In genomic region chr19:15629003-15629880, GRCh38 we compare ENCODE assay signal across 8 cellular contexts. TPM values are rescaled to one million over a fixed set of nuclear protein-coding genes. Genes with fewer than 3 reads are reported as not detected.
DNase-seq lines count a peak whose midpoint lies in the region; ATAC-seq and TF ChIP-seq lines count a peak whose summit lies in the region.

No MANE protein-coding gene starts in this region.

- TF ChIP-seq CTCF in GM20000 (IDR thresholded peaks at IDR 0.05; ENCODE audit: extremely low read depth, missing control alignments), result peak; percentile 77

- CTCF ChIA-PET in activated CD4-positive, alpha-beta memory T cell treated with anti-CD3 and anti-CD28 coated beads, Interleukin-2, amount 10 ng/mL, durations not matched to agents 7 days and 5 days (lab: Charles Lee), result interaction anchor here (0.7 to 1.2 kb wide), 11 partner anchors 11 to 765 kb away, joined by 3 to 6 read pairs (median 3); partner anchors contain the start of gene FAM32A

- no peak overlapping the region for H3K27ac Mint-ChIP-seq in activated CD4-positive, alpha-beta memory T cell treated with anti-CD3 and anti-CD28 coated beads, Interleukin-2, amount 10 ng/mL, durations not matched to agents 7 days and 5 days

- no peak for ATAC-seq in HG02642 (IDR thresholded peaks at IDR 0.05; ENCODE audit: poor library complexity, unreplicated experiment)

- H3K36me3 Mint-ChIP-seq in activated CD4-positive, alpha-beta memory T cell treated with anti-CD3 and anti-CD28 coated beads, Interleukin-2, amount 10 ng/mL, durations not matched to agents 7 days and 5 days (ENCODE audit: low read depth), result no peaks in the 10 kb centered on the region

- H3K9me3 Mint-ChIP-seq in activated CD4-positive, alpha-beta memory T cell treated with anti-CD3 and anti-CD28 coated beads, Interleukin-2, amount 10 ng/mL, durations not matched to agents 7 days and 5 days, result no peaks in the 10 kb centered on the region

- DNase-seq in AG08396 (ENCODE audit: low spot score) (peak; percentile 81), GM20000 (ENCODE audit: low spot score) (peak; percentile 86), NCI-H82 (lab: John Stamatoyannopoulos, UW) (peak; percentile 84), medulla oblongata (ENCODE audit: extremely low spot score) (peak; percentile 75)
- DNase-seq in activated CD4-positive, alpha-beta memory T cell treated with anti-CD3 and anti-CD28 coated beads, Interleukin-2, amount 10 ng/mL, durations not matched to agents 7 days and 5 days, result peak; percentile 88
- peak; percentile 89 for DNase-seq in effector CD8-positive, alpha-beta T cell (lab: John Stamatoyannopoulos, UW)
- DNase-seq in stimulated activated CD8-positive, alpha-beta memory T cell treated with anti-CD3 and anti-CD28 coated beads, Interleukin-15, amount 100 ng/mL, for 4 hours (ENCODE audit: low read depth in 2 of 2), result peak; percentile 64 to 71

- peaks cover 7% of the 10 kb centered on the region for H3K27me3 Mint-ChIP-seq in activated CD4-positive, alpha-beta memory T cell treated with anti-CD3 and anti-CD28 coated beads, Interleukin-2, amount 10 ng/mL, durations not matched to agents 7 days and 5 days

- POLR2A ChIA-PET in activated CD4-positive, alpha-beta memory T cell treated with anti-CD3 and anti-CD28 coated beads, Interleukin-2, amount 10 ng/mL, durations not matched to agents 7 days and 5 days (lab: Charles Lee), result no interaction called here

- peaks cover 3% of the 10 kb centered on the region for H3K4me1 Mint-ChIP-seq in activated CD4-positive, alpha-beta memory T cell treated with anti-CD3 and anti-CD28 coated beads, Interleukin-2, amount 10 ng/mL, durations not matched to agents 7 days and 5 days

- no peak overlapping the region for H3K4me3 Mint-ChIP-seq in activated CD4-positive, alpha-beta memory T cell treated with anti-CD3 and anti-CD28 coated beads, Interleukin-2, amount 10 ng/mL, durations not matched to agents 7 days and 5 days

RNA-seq across cellular contexts. Expression of gene CYP4F3, which starts 11.5 kb away (rescaled TPM):
- under 1 TPM in 1 of 2 experiments, not detected in 1; 0.15 TPM for total RNA-seq in activated CD4-positive, alpha-beta memory T cell treated with anti-CD3 and anti-CD28 coated beads, Interleukin-2, amount 10 ng/mL, durations not matched to agents 7 days and 5 days

RNA-seq across cellular contexts. Expression of gene CYP4F8, which starts 14.2 kb away (rescaled TPM):
- total RNA-seq in activated CD4-positive, alpha-beta memory T cell treated with anti-CD3 and anti-CD28 coated beads, Interleukin-2, amount 10 ng/mL, durations not matched to agents 7 days and 5 days, result not detected

RNA-seq across cellular contexts. Expression of gene CYP4F12, which starts 43.6 kb away (rescaled TPM):
- total RNA-seq in activated CD4-positive, alpha-beta memory T cell treated with anti-CD3 and anti-CD28 coated beads, Interleukin-2, amount 10 ng/mL, durations not matched to agents 7 days and 5 days, result not detected
